In the genomic region with DNA sequence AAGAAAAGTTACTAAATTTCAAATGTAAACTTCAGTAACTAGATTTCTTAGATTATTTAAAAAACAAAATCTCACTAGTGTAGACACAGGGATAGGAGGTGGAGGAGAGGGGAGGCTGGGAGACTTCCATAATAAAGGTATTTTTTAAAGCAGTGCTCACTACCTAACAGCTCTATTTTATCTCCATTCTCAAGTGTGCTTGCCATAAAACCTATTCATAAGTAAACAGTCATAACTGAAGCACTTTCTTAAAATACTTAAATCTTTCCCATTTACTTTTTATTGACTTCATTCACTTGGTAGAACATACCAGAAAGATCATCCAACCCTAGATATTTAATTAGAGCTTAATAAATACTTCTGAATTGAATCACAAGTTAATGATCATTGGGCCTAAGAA, we compare ENCODE assay signal across 17 cellular contexts.
A peak's percentile ranks its signal among the peaks of the same experiment; 100 is the strongest.
DNase-seq lines count a peak whose midpoint lies in the region; ATAC-seq, FAIRE-seq and TF ChIP-seq lines count a peak whose summit lies in the region.
"Had no signal": no experiment of that assay in that cellular context is flagged by ENCODE, and none has a peak within 500 bp of the region (broad histone marks: within the 10 kb centered on the region; RNA-seq: fewer than 3 reads in every experiment).

No MANE protein-coding gene starts in this region.

- H3K36me3 ChIP-seq in BJ (ENCODE audit: control insufficient read depth, insufficient read depth, low read length) (no peaks in the 10 kb centered on the region; the same call in 1 of the 2 replicates), OCI-LY7 (ENCODE audit: insufficient read depth, low read length) (peaks cover 7% of the 10 kb centered on the region; the same call in 1 of the 2 replicates), small intestine (ENCODE audit: control insufficient read depth in 2 of 2, insufficient read depth in 2 of 2, low read length in 2 of 2) (peaks cover 0 to 2% of the 10 kb centered on the region in 2 donors)

- no peaks in the 10 kb centered on the region for H4K20me1 ChIP-seq in OCI-LY7 (ENCODE audit: insufficient read depth, low read length)

- H3K9me2 ChIP-seq in OCI-LY7 (ENCODE audit: insufficient read depth, low read length), result no peaks in the 10 kb centered on the region

- H3K4me3 ChIP-seq in BJ (ENCODE audit: low read depth, low read length), result no peak overlapping the region
- no peak overlapping the region for H3K4me3 ChIP-seq in OCI-LY7 (ENCODE audit: low read depth, low read length, poor library complexity, severe bottlenecking)
- no peak overlapping the region for H3K4me3 ChIP-seq in small intestine (ENCODE audit: low read depth in 1 of 2, low read length in 2 of 2)

- no peak overlapping the region for H3K4me2 ChIP-seq in OCI-LY7 (ENCODE audit: low read length)

- TSS peak; percentile 21 for BruUV-seq in OCI-LY7 (replicated peaks; lab: Mats Ljungman, UMichigan)

- POLR2A ChIA-PET in BJ (lab: Charles Lee), result no interaction called here
- POLR2A ChIA-PET in OCI-LY7 (lab: Charles Lee), result interaction anchor here (0.6 to 1.7 kb wide), 4 partner anchors 9 to 811 kb away, joined by 3 to 5 read pairs (median 4); no protein-coding TSS in a partner anchor

- H3K27me3 ChIP-seq in BJ (ENCODE audit: control insufficient read depth, insufficient read depth, low read length) (no peaks in the 10 kb centered on the region), small intestine (ENCODE audit: control insufficient read depth in 2 of 2, insufficient read depth in 2 of 2, low read length in 2 of 2) (no peaks in the 10 kb centered on the region)

- no peaks in the 10 kb centered on the region for H3K9me3 ChIP-seq in OCI-LY7 (ENCODE audit: low read length)
- no peaks in the 10 kb centered on the region for H3K9me3 ChIP-seq in small intestine (ENCODE audit: control insufficient read depth, low read depth)
- H3K9me3 ChIP-seq: Caco-2 had no signal

- no peak overlapping the region for H2AFZ ChIP-seq in OCI-LY7 (ENCODE audit: low read length)

- H3K79me2 ChIP-seq in OCI-LY7 (ENCODE audit: insufficient read depth, low read depth, low read length), result no peaks in the 10 kb centered on the region

- TF ChIP-seq CTCF in BJ (IDR thresholded peaks at IDR 0.05; ENCODE audit: insufficient read depth, low read depth, low read length), result no peak
- no peak for TF ChIP-seq CTCF in OCI-LY7 (conservative IDR thresholded peaks at IDR 0.05; ENCODE audit: low read length)

- ATAC-seq in left colon, result peak; percentile 26
- ATAC-seq: HCT116, HepG2 had no signal

- DNase-seq in BJ (ENCODE audit: low read depth), result peak; percentile 25
- no peak for DNase-seq in OCI-LY7 (ENCODE audit: low spot score)
- no peak for DNase-seq in left colon
- no peak for DNase-seq in small intestine
- no peak for DNase-seq in anterior cingulate cortex (lab: John Stamatoyannopoulos, UW)
- no peak for DNase-seq in stimulated activated naive CD4-positive, alpha-beta T cell treated with Interleukin-2 at 50 U/mL for 16 hours (lab: John Stamatoyannopoulos, UW)
- DNase-seq: C1 segment of cervical spinal cord; Caco-2; CD4-positive, alpha-beta T cell; GDM1; GOT3; H7; HFFc6 had no signal

- H3K27ac ChIP-seq in OCI-LY7 (ENCODE audit: low read depth, low read length, poor library complexity, severe bottlenecking) (no peak overlapping the region), small intestine (ENCODE audit: low read depth in 1 of 2, low read length in 1 of 2) (no peak overlapping the region)

- intact Hi-C loops in OCI-LY7 (cut with micrococcal nuclease; ENCODE audit: unreplicated experiment), result no loop called here
- intact Hi-C loops in left colon (cut with DNase I, micrococcal nuclease), result no loop called here

- CTCF ChIA-PET in BJ (lab: Yijun Ruan, JAX) (interaction anchor here (0.8 kb wide), 1 partner anchor 16 kb away, joined by 4 read pairs; no protein-coding TSS in a partner anchor), OCI-LY7 (lab: Charles Lee; ENCODE audit: unreplicated experiment) (no interaction called here)

- H3K4me1 ChIP-seq in OCI-LY7 (ENCODE audit: insufficient read depth, low read length, poor library complexity, severe bottlenecking) (no peaks in the 10 kb centered on the region), small intestine (ENCODE audit: control insufficient read depth in 2 of 2, insufficient read depth in 1 of 2, low read depth in 1 of 2, low read length in 1 of 2) (no peaks in the 10 kb centered on the region)
- H3K4me1 ChIP-seq: Caco-2 had no signal

- FAIRE-seq in small intestine (lab: Jason Lieb, UNC), result peak; percentile 65
- FAIRE-seq: GM12892, GM18507, HepG2 had no signal
